16 cellular contexts compared by ENCODE assay signal in genomic region chr13:33014291-33014690, GRCh38. TPM values are rescaled to one million over a fixed set of nuclear protein-coding genes. Genes with fewer than 3 reads are reported as not detected.
"Had no signal": no experiment of that assay in that cellular context is flagged by ENCODE, and none has a peak within 500 bp of the region (broad histone marks: within the 10 kb centered on the region; RNA-seq: fewer than 3 reads in every experiment).

No MANE protein-coding gene starts in this region.

- H3K36me3 ChIP-seq: ascending aorta, cardiac muscle cell, right lobe of liver, upper lobe of right lung had no signal

- H3K4me2 ChIP-seq: hepatocyte had no signal

- H3K27ac ChIP-seq: ascending aorta, cardiac muscle cell, dorsolateral prefrontal cortex, hepatocyte, right lobe of liver had no signal

- DNase-seq: activated CD4-positive, alpha-beta T cell treated with anti-CD3 and anti-CD28 coated beads, Interleukin-2, amount 50 U/mL, for 4 hours; activated naive CD4-positive, alpha-beta T cell treated with Interleukin-2 at 50 U/mL for 16 hours; activated T-cell treated with anti-CD3 and anti-CD28 coated beads for 4 hours; dorsolateral prefrontal cortex; endodermal cell; midbrain; naive B cell; posterior cingulate gyrus; right lobe of liver; upper lobe of right lung had no signal

- H3K9me3 Mint-ChIP-seq: activated T-helper 17 cell treated with anti-CD3 and anti-CD28 coated beads, Interleukin-2, amount 50 U/mL, for 72 hours had no signal

- H3K27me3 ChIP-seq: ascending aorta, right lobe of liver had no signal

- ATAC-seq: activated CD4-positive, CD25-positive, alpha-beta regulatory T cell treated with anti-CD3 and anti-CD28 coated beads, Interleukin-2, amount 50 U/mL, for 24 hours; activated T-helper 17 cell treated with anti-CD3 and anti-CD28 coated beads, Interleukin-2, amount 50 U/mL, for 72 hours; right lobe of liver; upper lobe of right lung had no signal

- H3K4me3 ChIP-seq: ascending aorta, cardiac muscle cell, dorsolateral prefrontal cortex, hepatocyte, right lobe of liver had no signal

- H3K4me3 Mint-ChIP-seq: activated T-helper 17 cell treated with anti-CD3 and anti-CD28 coated beads, Interleukin-2, amount 50 U/mL, for 72 hours; endodermal cell; stimulated activated naive CD8-positive, alpha-beta T cell treated with anti-CD3 and anti-CD28 coated beads, Interleukin-15, Interleukin-2, amounts not matched to agents 100 ng/mL and 50 ng/mL, for 24 hours had no signal

- H2AFZ ChIP-seq: hepatocyte had no signal

- H3K27ac Mint-ChIP-seq: activated T-helper 17 cell treated with anti-CD3 and anti-CD28 coated beads, Interleukin-2, amount 50 U/mL, for 72 hours; endodermal cell; naive B cell; stimulated activated naive CD8-positive, alpha-beta T cell treated with anti-CD3 and anti-CD28 coated beads, Interleukin-15, Interleukin-2, amounts not matched to agents 100 ng/mL and 50 ng/mL, for 24 hours had no signal

- H3K9me3 ChIP-seq: ascending aorta, right lobe of liver, upper lobe of right lung had no signal

- H3K79me2 ChIP-seq: hepatocyte had no signal

RNA-seq across cellular contexts. Expression of gene KL, which starts 1.9 kb away (rescaled TPM):
- total RNA-seq: cardiac muscle cell had no signal
